ENCODE assay signal across 14 cellular contexts in genomic region chr6:17091122-17091521, GRCh38. TPM values are rescaled to one million over a fixed set of nuclear protein-coding genes. Genes with fewer than 3 reads are reported as not detected.
DNase-seq lines count a peak whose midpoint lies in the region; ATAC-seq, FAIRE-seq and TF ChIP-seq lines count a peak whose summit lies in the region.
"Had no signal": no experiment of that assay in that cellular context is flagged by ENCODE, and none has a peak within 500 bp of the region (broad histone marks: within the 10 kb centered on the region; RNA-seq: fewer than 3 reads in every experiment).

No MANE protein-coding gene starts in this region.

- H3K4me1 ChIP-seq in Loucy (ENCODE audit: insufficient read depth, low read length, poor library complexity, severe bottlenecking) (no peaks in the 10 kb centered on the region), tibial artery (no peaks in the 10 kb centered on the region)

- no peak overlapping the region for H3K4me3 Mint-ChIP-seq in nephron
- H3K4me3 Mint-ChIP-seq: activated CD4-positive, alpha-beta memory T cell treated with anti-CD3 and anti-CD28 coated beads, Interleukin-2, amount 10 ng/mL, durations not matched to agents 7 days and 5 days; naive thymus-derived CD8-positive, alpha-beta T cell had no signal

- no peak overlapping the region for H2AFZ ChIP-seq in Loucy (ENCODE audit: low read length)

- H4K20me1 ChIP-seq in Loucy (ENCODE audit: insufficient read depth, low read length, poor library complexity, severe bottlenecking) = no peaks in the 10 kb centered on the region

- H3K27ac ChIP-seq in tibial artery = no peak overlapping the region

- H3K9me2 ChIP-seq in Loucy (replicated peaks; ENCODE audit: low read depth, low read length) = no peaks in the 10 kb centered on the region

- intact Hi-C loops in tibial artery (cut with DNase I; ENCODE audit: low total_unique reads) = loop anchor here (10.0 kb wide), 1 partner anchor 766 kb away; no protein-coding TSS in a partner anchor

- peaks cover 17% of the 10 kb centered on the region for H3K9me3 Mint-ChIP-seq in nephron
- H3K9me3 Mint-ChIP-seq: activated CD4-positive, alpha-beta memory T cell treated with anti-CD3 and anti-CD28 coated beads, Interleukin-2, amount 10 ng/mL, durations not matched to agents 7 days and 5 days had no signal

- H3K4me3 ChIP-seq in Loucy (ENCODE audit: low read length, poor library complexity, severe bottlenecking) (no peak overlapping the region), bronchial epithelial cell (ENCODE audit: low read depth, low read length) (no peak overlapping the region), tibial artery (no peak overlapping the region)

- H3K4me1 Mint-ChIP-seq in nephron = peaks cover 3% of the 10 kb centered on the region
- H3K4me1 Mint-ChIP-seq: activated CD4-positive, alpha-beta memory T cell treated with anti-CD3 and anti-CD28 coated beads, Interleukin-2, amount 10 ng/mL, durations not matched to agents 7 days and 5 days; naive thymus-derived CD8-positive, alpha-beta T cell had no signal

- no peak for ATAC-seq in GM21515 (IDR thresholded peaks at IDR 0.05; ENCODE audit: unreplicated experiment)
- ATAC-seq: naive thymus-derived CD8-positive, alpha-beta T cell had no signal

- H3K36me3 ChIP-seq in Loucy (ENCODE audit: insufficient read depth, low read length) (no peaks in the 10 kb centered on the region), bronchial epithelial cell (ENCODE audit: control insufficient read depth, insufficient read depth, low read length) (no peaks in the 10 kb centered on the region), tibial artery (no peaks in the 10 kb centered on the region)

- DNase-seq in COLO829 (ENCODE audit: low spot score) (peak; percentile 46), bronchial epithelial cell (ENCODE audit: low read depth) (no peak), tibial artery (no peak), NCI-H446 treated with DMSO at 0.1 percent for 48 hours (lab: John Stamatoyannopoulos, UW) (no peak), NCI-H128 (lab: John Stamatoyannopoulos, UW; ENCODE audit: unreplicated experiment) (no peak)
- DNase-seq: activated CD4-positive, alpha-beta memory T cell treated with anti-CD3 and anti-CD28 coated beads, Interleukin-2, amount 10 ng/mL, durations not matched to agents 7 days and 5 days; erythroblast; naive thymus-derived CD8-positive, alpha-beta T cell; NCI-H1092 treated with DMSO at 0.1 percent for 48 hours; NCI-H774; T-helper 1 cell had no signal

- H3K27me3 ChIP-seq in Loucy (ENCODE audit: insufficient read depth, low read length, poor library complexity, severe bottlenecking) (no peaks in the 10 kb centered on the region), bronchial epithelial cell (ENCODE audit: control insufficient read depth, insufficient read depth, low read length) (no peaks in the 10 kb centered on the region), tibial artery (peaks cover 0 to 4% of the 10 kb centered on the region in 2 donors)

- H3K36me3 Mint-ChIP-seq in nephron (ENCODE audit: low read depth) = no peaks in the 10 kb centered on the region

- FAIRE-seq in bronchial epithelial cell (lab: Jason Lieb, UNC) = no peak

- H3K9me3 ChIP-seq in Loucy (ENCODE audit: insufficient read depth, low read depth, low read length) (no peaks in the 10 kb centered on the region), tibial artery (no peaks in the 10 kb centered on the region)

- peak; percentile 53 for TF ChIP-seq CTCF in Loucy (conservative IDR thresholded peaks at IDR 0.05; ENCODE audit: low read length)
- peak; percentile 27 for TF ChIP-seq CTCF in bronchial epithelial cell (IDR thresholded peaks at IDR 0.05; ENCODE audit: insufficient read depth, low read length, severe bottlenecking)
- peak; percentile 34 to 50 (median 40) for TF ChIP-seq CTCF in nephron (IDR thresholded peaks at IDR 0.05; ENCODE audit: unreplicated experiment in 3 of 3)
- peak in 1 of 2 experiments; percentile 11 for TF ChIP-seq CTCF in tibial artery (IDR thresholded peaks at IDR 0.05)

- H3K9ac ChIP-seq in Loucy (ENCODE audit: low read depth, low read length, poor library complexity, severe bottlenecking) = no peak overlapping the region

- no peak overlapping the region for H3K4me2 ChIP-seq in Loucy (ENCODE audit: low read depth, low read length, poor library complexity, severe bottlenecking)

- H3K27me3 Mint-ChIP-seq in nephron (ENCODE audit: low read depth) = peaks cover 15% of the 10 kb centered on the region

- no peak overlapping the region for H3K27ac Mint-ChIP-seq in nephron
- H3K27ac Mint-ChIP-seq: activated CD4-positive, alpha-beta memory T cell treated with anti-CD3 and anti-CD28 coated beads, Interleukin-2, amount 10 ng/mL, durations not matched to agents 7 days and 5 days; naive thymus-derived CD8-positive, alpha-beta T cell had no signal

- H3F3A ChIP-seq in Loucy (ENCODE audit: low read depth) = no peaks in the 10 kb centered on the region

- H3K79me2 ChIP-seq in Loucy (ENCODE audit: insufficient read depth, low read length) = no peaks in the 10 kb centered on the region

RNA-seq across cellular contexts. Expression of gene STMND1, which starts 10.7 kb away (rescaled TPM):
- not detected in 2 replicates for total RNA-seq in bronchial epithelial cell
- total RNA-seq: activated CD4-positive, alpha-beta memory T cell treated with anti-CD3 and anti-CD28 coated beads, Interleukin-2, amount 10 ng/mL, durations not matched to agents 7 days and 5 days; naive thymus-derived CD8-positive, alpha-beta T cell had no signal
